In genomic region chr6:29753309-29753644, GRCh38 we compare ENCODE assay signal across 8 cellular contexts. TPM values are rescaled to one million over a fixed set of nuclear protein-coding genes. Genes with fewer than 3 reads are reported as not detected.
A peak's percentile ranks its signal among the peaks of the same experiment; 100 is the strongest.
DNase-seq lines count a peak whose midpoint lies in the region; ATAC-seq and TF ChIP-seq lines count a peak whose summit lies in the region.

No MANE protein-coding gene starts in this region.

- H3K79me1 ChIP-seq in trophoblast cell (ENCODE audit: low read length), result peaks cover 2% of the 10 kb centered on the region

- no peak overlapping the region for H2BK12ac ChIP-seq in trophoblast cell (ENCODE audit: low read length)

- TF ChIP-seq POLR2A in erythroblast (IDR thresholded peaks at IDR 0.05; ENCODE audit: low read length), result no peak

- H3K23ac ChIP-seq in trophoblast cell (ENCODE audit: low read length), result no peak overlapping the region

- H3K4me3 ChIP-seq in CD8-positive, alpha-beta memory T cell (ENCODE audit: low read length), result peak overlapping the region; percentile 93
- H3K4me3 ChIP-seq in RWPE2 (ENCODE audit: severe bottlenecking) (peak overlapping the region; percentile 54), trophoblast cell (ENCODE audit: low read depth, low read length) (no peak overlapping the region)

- peaks cover 0 to 11% of the 10 kb centered on the region in 2 donors for H3K27me3 Mint-ChIP-seq in CD8-positive, alpha-beta memory T cell

- H3K18ac ChIP-seq in trophoblast cell (ENCODE audit: low read length), result no peak overlapping the region

- H3K27ac Mint-ChIP-seq in CD8-positive, alpha-beta memory T cell, result peak overlapping the region; percentile 78 to 100 (median 93)

- CTCF ChIA-PET in CD8-positive, alpha-beta memory T cell (lab: Charles Lee), result interaction anchor here (0.7 to 8.7 kb wide), 16 partner anchors 8 to 103 kb away, joined by 3 to 126 read pairs (median 6); no protein-coding TSS in a partner anchor

- peaks cover 21% of the 10 kb centered on the region for H3K4me1 ChIP-seq in CD8-positive, alpha-beta memory T cell (ENCODE audit: insufficient read depth, low read length)
- H3K4me1 ChIP-seq in RWPE2 (ENCODE audit: insufficient read depth, poor library complexity, severe bottlenecking) (peaks cover 6% of the 10 kb centered on the region), trophoblast cell (ENCODE audit: control insufficient read depth in 1 of 2, insufficient read depth in 2 of 2, low read length in 2 of 2) (peaks cover 19 to 21% of the 10 kb centered on the region in 2 experiments)

- H3K79me2 ChIP-seq in trophoblast cell (ENCODE audit: control insufficient read depth, insufficient read depth, low read length, poor library complexity), result no peaks in the 10 kb centered on the region

- H3K9ac ChIP-seq in trophoblast cell (ENCODE audit: low read length), result no peak overlapping the region

- POLR2A ChIA-PET in CD8-positive, alpha-beta memory T cell (lab: Charles Lee), result interaction anchor here (1.1 to 1.5 kb wide), 3 partner anchors 16 to 103 kb away, joined by 3 to 5 read pairs (median 5); no protein-coding TSS in a partner anchor

- H2BK120ac ChIP-seq in trophoblast cell (ENCODE audit: insufficient read depth, low read length, poor library complexity), result no peak overlapping the region

- no peaks in the 10 kb centered on the region for H3K36me3 ChIP-seq in CD8-positive, alpha-beta memory T cell (ENCODE audit: insufficient read depth, low read length)
- H3K36me3 ChIP-seq in RWPE2 (ENCODE audit: low read depth), result no peaks in the 10 kb centered on the region
- H3K36me3 ChIP-seq in trophoblast cell (ENCODE audit: control insufficient read depth in 1 of 2, insufficient read depth in 2 of 2, low read length in 2 of 2), result no peaks in the 10 kb centered on the region

- H3K4me1 Mint-ChIP-seq in CD8-positive, alpha-beta memory T cell, result peaks cover 39 to 50% (median 39%) of the 10 kb centered on the region in 3 donors

- peaks cover 0 to 11% (median 0%) of the 10 kb centered on the region in 3 donors for H3K36me3 Mint-ChIP-seq in CD8-positive, alpha-beta memory T cell

- H2AFZ ChIP-seq in trophoblast cell (ENCODE audit: insufficient read depth, low read length, poor library complexity), result no peak overlapping the region

- no peaks in the 10 kb centered on the region for H3K9me3 ChIP-seq in CD8-positive, alpha-beta memory T cell (ENCODE audit: low read length)
- H3K9me3 ChIP-seq in RWPE2 (ENCODE audit: severe bottlenecking), result no peaks in the 10 kb centered on the region
- peaks cover 7% of the 10 kb centered on the region for H3K9me3 ChIP-seq in trophoblast cell (ENCODE audit: insufficient read depth, low read depth, low read length)

- peak overlapping the region; percentile 80 for H3K4me2 ChIP-seq in trophoblast cell (ENCODE audit: low read length)

- H3K9me3 Mint-ChIP-seq in CD8-positive, alpha-beta memory T cell, result no peaks in the 10 kb centered on the region

- no peak overlapping the region for H3K4ac ChIP-seq in trophoblast cell (ENCODE audit: low read depth, low read length)

- no peak overlapping the region for H2AK5ac ChIP-seq in trophoblast cell (ENCODE audit: low read length)

- peak; percentile 80 for TF ChIP-seq CTCF in RWPE2 (IDR thresholded peaks at IDR 0.05; ENCODE audit: poor library complexity, severe bottlenecking)

- WGBS in trophoblast cell (ENCODE audit: extremely low coverage, insufficient coverage, insufficient read length), result no CpG with 5 or more reads among the region's 4 CpGs

- H4K12ac ChIP-seq in trophoblast cell (ENCODE audit: low read depth, low read length), result no peak overlapping the region

- no peak overlapping the region for H3K14ac ChIP-seq in trophoblast cell (ENCODE audit: low read length)

- H3K27me3 ChIP-seq in CD8-positive, alpha-beta memory T cell (ENCODE audit: insufficient read depth, low read length, poor library complexity, severe bottlenecking), result no peaks in the 10 kb centered on the region
- no peaks in the 10 kb centered on the region for H3K27me3 ChIP-seq in RWPE2 (ENCODE audit: insufficient read depth, poor library complexity, severe bottlenecking)
- H3K27me3 ChIP-seq in trophoblast cell (ENCODE audit: insufficient read depth, low read length), result peaks cover 14% of the 10 kb centered on the region

- no peak overlapping the region for H3K27ac ChIP-seq in CD8-positive, alpha-beta memory T cell (ENCODE audit: low read depth, low read length)
- H3K27ac ChIP-seq in RWPE2 (ENCODE audit: poor library complexity, severe bottlenecking) (peak overlapping the region; percentile 53), epithelial cell of prostate (peak overlapping the region; percentile 29), trophoblast cell (ENCODE audit: low read depth, low read length) (no peak overlapping the region)

- ATAC-seq in RWPE2 (ENCODE audit: low read depth), result no peak

- H4K91ac ChIP-seq in trophoblast cell (ENCODE audit: low read depth, low read length), result no peak overlapping the region

- H4K8ac ChIP-seq in trophoblast cell (ENCODE audit: low read depth, low read length), result no peak overlapping the region

- DNase-seq in CD8-positive, alpha-beta memory T cell, result no peak
- DNase-seq in RWPE2 (ENCODE audit: low spot score), result no peak
- no peak for DNase-seq in epithelial cell of prostate (ENCODE audit: low read depth, low spot score)
- no peak for DNase-seq in trophoblast cell
- no peak for DNase-seq in erythroblast (lab: John Stamatoyannopoulos, UW)
- DNase-seq in COLO668 (lab: John Stamatoyannopoulos, UW; ENCODE audit: unreplicated experiment), result no peak
- no peak for DNase-seq in NCI-H345 (lab: John Stamatoyannopoulos, UW)
- DNase-seq in NCI-H526 treated with DMSO at 0.1 percent for 48 hours (lab: John Stamatoyannopoulos, UW), result no peak

- no peak overlapping the region for H2BK5ac ChIP-seq in trophoblast cell (ENCODE audit: low read depth, low read length, poor library complexity)

- peak overlapping the region; percentile 87 to 98 (median 92) for H3K4me3 Mint-ChIP-seq in CD8-positive, alpha-beta memory T cell

RNA-seq across cellular contexts. Expression of gene HLA-F, which starts 30.0 kb away (rescaled TPM):
- total RNA-seq in CD8-positive, alpha-beta memory T cell, result 100 to 1,000 TPM; 222 to 242 TPM
- polyA plus RNA-seq in CD8-positive, alpha-beta memory T cell, result 500 TPM
- 0.15 and 0.29 TPM in 2 replicates for polyA plus RNA-seq in trophoblast cell (2013)

Comparison
In these comparisons a context has a peak if more than half of its experiments do, and no peak if none do; other contexts are left out.
1. H3K27ac ChIP-seq: peak in RWPE2 (single experiment) and epithelial cell of prostate (single experiment); none in CD8-positive, alpha-beta memory T cell (single experiment) and trophoblast cell (single experiment).